9 cellular contexts compared by ENCODE assay signal in the genomic region with DNA sequence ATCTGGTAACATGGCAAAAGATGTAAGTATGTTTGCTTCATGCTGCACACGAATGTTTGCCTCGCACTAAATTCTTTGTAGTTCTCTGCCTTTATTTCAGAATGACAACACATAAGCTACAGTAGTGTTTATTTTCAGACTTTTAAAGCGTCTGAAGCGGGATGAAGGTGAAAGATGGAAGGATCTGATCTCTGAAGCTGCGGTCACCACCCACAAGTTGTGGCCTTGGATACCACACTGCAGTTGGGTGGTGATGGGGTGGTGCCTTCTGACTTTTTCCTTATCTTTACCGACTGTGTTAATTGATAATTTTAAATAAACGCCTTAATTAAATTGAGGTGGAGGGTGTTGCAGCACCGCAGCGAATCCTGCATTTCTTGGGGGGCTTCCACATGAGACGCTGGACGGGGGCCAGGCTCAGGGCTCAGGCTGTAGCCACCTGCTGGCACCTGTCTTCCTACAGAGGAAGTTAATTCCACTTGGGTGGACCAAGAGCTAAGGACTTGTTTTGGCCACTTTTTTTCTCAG. TPM values are rescaled to one million over a fixed set of nuclear protein-coding genes. Genes with fewer than 3 reads are reported as not detected.
A peak's percentile ranks its signal among the peaks of the same experiment; 100 is the strongest.
DNase-seq lines count a peak whose midpoint lies in the region; FAIRE-seq and TF ChIP-seq lines count a peak whose summit lies in the region.
"Had no signal": no experiment of that assay in that cellular context is flagged by ENCODE, and none has a peak within 500 bp of the region (broad histone marks: within the 10 kb centered on the region; RNA-seq: fewer than 3 reads in every experiment).

No MANE protein-coding gene starts in this region.

- TF ChIP-seq POLR2A in GM12892 (IDR thresholded peaks at IDR 0.05; ENCODE audit: low read depth, low read length) = no peak

- no peak overlapping the region for H3K27ac Mint-ChIP-seq in Calu3 (ENCODE audit: unreplicated experiment)
- peak overlapping the region; percentile 72 for H3K27ac Mint-ChIP-seq in neural progenitor cell

- H3K9ac ChIP-seq in OCI-LY1 (ENCODE audit: low read length) (peak overlapping the region; percentile 98), neural progenitor cell (peak overlapping the region; percentile 49)

- peaks cover 55% of the 10 kb centered on the region for H3K79me2 ChIP-seq in OCI-LY1 (ENCODE audit: insufficient read depth, low read length)
- peaks cover 57% of the 10 kb centered on the region for H3K79me2 ChIP-seq in neural progenitor cell (ENCODE audit: low read depth)

- TSS peak; percentile 91 for BruUV-seq in Calu3 (replicated peaks; lab: Mats Ljungman, UMichigan)

- H3K4me3 Mint-ChIP-seq in Calu3 (ENCODE audit: low read depth, unreplicated experiment) = peak overlapping the region; percentile 37
- H3K4me3 Mint-ChIP-seq in neural progenitor cell = peak overlapping the region; percentile 96

- H3K9me3 Mint-ChIP-seq in Calu3 (ENCODE audit: low read depth, unreplicated experiment) (peaks cover 7% of the 10 kb centered on the region), neural progenitor cell (peaks cover 2% of the 10 kb centered on the region)

- FAIRE-seq in GM12892 (lab: Jason Lieb, UNC) = no peak

- no peaks in the 10 kb centered on the region for H3K27me3 Mint-ChIP-seq in Calu3 (ENCODE audit: unreplicated experiment)
- H3K27me3 Mint-ChIP-seq in neural progenitor cell (ENCODE audit: insufficient read depth, low read depth) = peaks cover 11% of the 10 kb centered on the region

- WGBS in ectodermal cell, 2 experiments = 86 to 89% methylated on average over 11 of the region's 11 CpGs

- peaks cover 13% of the 10 kb centered on the region for H3K36me3 Mint-ChIP-seq in Calu3 (ENCODE audit: insufficient read depth, unreplicated experiment)
- H3K36me3 Mint-ChIP-seq in neural progenitor cell = peaks cover 42% of the 10 kb centered on the region

- no peaks in the 10 kb centered on the region for H3K27me3 ChIP-seq in OCI-LY1 (ENCODE audit: insufficient read depth, low read length)
- no peaks in the 10 kb centered on the region for H3K27me3 ChIP-seq in ectodermal cell (ENCODE audit: control insufficient read depth, insufficient read depth, low read length, poor library complexity, severe bottlenecking)
- no peaks in the 10 kb centered on the region for H3K27me3 ChIP-seq in neural progenitor cell
- H3K27me3 ChIP-seq: adrenal gland had no signal

- H3K4me1 Mint-ChIP-seq in Calu3 (ENCODE audit: low read depth, unreplicated experiment) (no peaks in the 10 kb centered on the region), neural progenitor cell (peaks cover 22% of the 10 kb centered on the region)

- TF ChIP-seq CTCF in Calu3 (IDR thresholded peaks at IDR 0.05; ENCODE audit: unreplicated experiment) (no peak), OCI-LY1 (IDR thresholded peaks at IDR 0.05; ENCODE audit: low read length) (no peak), neural progenitor cell (IDR thresholded peaks at IDR 0.05) (no peak)

- intact Hi-C loops in Calu3 (cut with micrococcal nuclease; ENCODE audit: unreplicated experiment) = no loop called here

- peaks cover 20% of the 10 kb centered on the region for H3K4me1 ChIP-seq in OCI-LY1 (ENCODE audit: insufficient read depth, low read length, severe bottlenecking)
- H3K4me1 ChIP-seq in ectodermal cell (ENCODE audit: control insufficient read depth, insufficient read depth, low read length) = peaks cover 10% of the 10 kb centered on the region
- H3K4me1 ChIP-seq in neural progenitor cell = peaks cover 11% of the 10 kb centered on the region

- H2AFZ ChIP-seq in OCI-LY1 (ENCODE audit: low read length) (no peak overlapping the region), neural progenitor cell (replicated peaks) (no peak overlapping the region)

- H3K4me2 ChIP-seq in OCI-LY1 (ENCODE audit: low read length) (peak overlapping the region; percentile 95), neural progenitor cell (peak overlapping the region; percentile 98)

- H4K20me1 ChIP-seq in OCI-LY1 (ENCODE audit: insufficient read depth, low read length) (no peaks in the 10 kb centered on the region), neural progenitor cell (ENCODE audit: low read depth) (peaks cover 49% of the 10 kb centered on the region)

- CTCF ChIA-PET in Calu3 (lab: Charles Lee) = no interaction called here

- H3K4me3 ChIP-seq in OCI-LY1 (ENCODE audit: low read depth, low read length, poor library complexity, severe bottlenecking) = peak overlapping the region; percentile 98
- peak overlapping the region; percentile 68 for H3K4me3 ChIP-seq in ectodermal cell (ENCODE audit: insufficient read depth, low read depth, low read length)
- peak overlapping the region; percentile 78 for H3K4me3 ChIP-seq in neural progenitor cell

- H3K27ac ChIP-seq in OCI-LY1 (ENCODE audit: low read depth, low read length, poor library complexity, severe bottlenecking) (peak overlapping the region; percentile 33), ectodermal cell (ENCODE audit: insufficient read depth, low read depth, low read length, poor library complexity, severe bottlenecking) (no peak overlapping the region), neural progenitor cell (no peak overlapping the region)
- H3K27ac ChIP-seq: adrenal gland had no signal

- no peak for DNase-seq in Calu3
- DNase-seq in neural progenitor cell (ENCODE audit: low spot score) = no peak
- no peak for DNase-seq in NK-92 treated with Interleukin-12 subunit alpha and Interleukin-12 subunit beta, amount 100 ng/mL, for 24 hours (lab: John Stamatoyannopoulos, UW)
- DNase-seq in GM12892 (ENCODE audit: insufficient read length) = no peak
- DNase-seq in NCI-H774 (lab: John Stamatoyannopoulos, UW) = no peak
- DNase-seq in UCSD-AML1 (lab: John Stamatoyannopoulos, UW; ENCODE audit: unreplicated experiment) = no peak

- H3F3A ChIP-seq in OCI-LY1 (ENCODE audit: insufficient read depth, low read length) = no peaks in the 10 kb centered on the region
- H3F3A ChIP-seq in neural progenitor cell (ENCODE audit: low read depth) = peaks cover 23% of the 10 kb centered on the region

- no peaks in the 10 kb centered on the region for H3K9me2 ChIP-seq in OCI-LY1 (ENCODE audit: low read depth, low read length)

- H3K36me3 ChIP-seq in OCI-LY1 (ENCODE audit: insufficient read depth, low read length) (peaks cover 56% of the 10 kb centered on the region), ectodermal cell (ENCODE audit: control insufficient read depth, insufficient read depth, low read length) (peaks cover 8% of the 10 kb centered on the region), neural progenitor cell (peaks cover 4% of the 10 kb centered on the region)

- H3K9me3 ChIP-seq in OCI-LY1 (ENCODE audit: low read length) (peaks cover 12% of the 10 kb centered on the region), ectodermal cell (ENCODE audit: control insufficient read depth, low read length) (no peaks in the 10 kb centered on the region), neural progenitor cell (ENCODE audit: low read depth) (no peaks in the 10 kb centered on the region)
- H3K9me3 ChIP-seq: adrenal gland had no signal

RNA-seq across cellular contexts. Expression of a gene that starts 1.3 kb away (rescaled TPM):
- total RNA-seq in Calu3 (2022) (31.4 and 33.9 TPM in 2 replicates), neural progenitor cell (ENCODE audit: low replicate concordance) (57.5 and 88.6 TPM in 2 replicates)
- polyA plus RNA-seq in ectodermal cell (2013, experiment 1 of 4) = 118 TPM
- polyA plus RNA-seq in ectodermal cell (2013, experiment 2 of 4) = 108 TPM
- 92.3 TPM for polyA plus RNA-seq in ectodermal cell (2013, experiment 3 of 4)
- polyA plus RNA-seq in ectodermal cell (2013, experiment 4 of 4) = 96.5 TPM
- 142 TPM for polyA plus RNA-seq in GM12892 (2012; ENCODE audit: missing spikeins)
